Comparison of ENCODE assay signal across 2 cellular contexts in the genomic region with DNA sequence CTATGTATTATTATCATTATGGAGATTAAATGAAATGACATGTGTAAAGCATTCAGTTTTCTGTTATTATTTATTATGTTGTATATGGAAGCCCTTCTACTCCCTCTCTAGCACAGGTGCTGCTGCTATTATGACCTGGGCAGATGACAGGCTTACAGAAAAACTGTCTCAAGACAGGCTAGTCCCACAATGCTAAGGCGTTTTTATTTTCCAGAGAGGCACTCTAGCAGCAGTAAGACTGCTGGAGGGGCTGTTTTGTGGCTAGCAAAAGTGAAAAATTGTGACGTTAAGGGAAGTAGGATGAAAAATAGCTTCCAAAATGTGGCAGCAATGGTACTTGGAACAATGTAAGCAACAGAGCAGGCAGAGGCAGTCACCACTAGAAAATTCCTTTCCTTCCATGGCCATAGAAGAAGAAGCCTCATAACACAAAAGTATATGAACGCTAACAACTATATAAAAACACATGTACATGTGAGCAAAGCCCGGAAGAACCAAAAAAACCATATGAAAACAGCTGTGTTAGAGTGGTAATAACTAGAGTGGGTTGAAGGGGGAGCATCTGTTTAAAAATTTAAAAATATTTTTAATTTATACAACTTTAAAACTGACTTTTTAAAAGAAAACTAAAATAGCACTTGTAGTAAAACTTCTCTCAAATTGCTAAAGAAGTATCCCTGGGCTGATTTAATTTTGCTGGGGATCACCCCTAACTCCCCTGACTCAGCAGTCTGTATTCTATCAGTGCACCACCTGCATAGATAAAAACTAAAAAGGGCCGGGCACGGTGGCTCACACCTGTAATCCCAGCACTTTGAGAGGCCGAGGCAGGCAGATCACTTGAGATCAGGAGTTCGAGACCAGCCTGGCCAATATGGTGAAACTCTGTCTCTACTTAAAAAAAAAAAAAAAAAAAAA.
TF ChIP-seq lines count a peak whose summit lies in the region.

No MANE protein-coding gene starts in this region.

TF ChIP-seq in liver, 16 proteins besides CTCF, POLR2A, EP300 and RAD21:
- TF ChIP-seq HNF4G (IDR thresholded peaks at IDR 0.05) (no peak), ATF3 (IDR thresholded peaks at IDR 0.05) (no peak), SP1 (IDR thresholded peaks at IDR 0.05) (no peak), YY1 (IDR thresholded peaks at IDR 0.05) (no peak), TAF1 (conservative IDR thresholded peaks at IDR 0.05) (no peak), RXRA (IDR thresholded peaks at IDR 0.05) (no peak), FOXA2 (IDR thresholded peaks at IDR 0.05) (no peak), JUND (IDR thresholded peaks at IDR 0.05) (no peak), HNF4A (conservative IDR thresholded peaks at IDR 0.05) (no peak), NR2F2 (IDR thresholded peaks at IDR 0.05) (no peak), FOXA1 (IDR thresholded peaks at IDR 0.05) (no peak)
- TF ChIP-seq, protein P1, sequence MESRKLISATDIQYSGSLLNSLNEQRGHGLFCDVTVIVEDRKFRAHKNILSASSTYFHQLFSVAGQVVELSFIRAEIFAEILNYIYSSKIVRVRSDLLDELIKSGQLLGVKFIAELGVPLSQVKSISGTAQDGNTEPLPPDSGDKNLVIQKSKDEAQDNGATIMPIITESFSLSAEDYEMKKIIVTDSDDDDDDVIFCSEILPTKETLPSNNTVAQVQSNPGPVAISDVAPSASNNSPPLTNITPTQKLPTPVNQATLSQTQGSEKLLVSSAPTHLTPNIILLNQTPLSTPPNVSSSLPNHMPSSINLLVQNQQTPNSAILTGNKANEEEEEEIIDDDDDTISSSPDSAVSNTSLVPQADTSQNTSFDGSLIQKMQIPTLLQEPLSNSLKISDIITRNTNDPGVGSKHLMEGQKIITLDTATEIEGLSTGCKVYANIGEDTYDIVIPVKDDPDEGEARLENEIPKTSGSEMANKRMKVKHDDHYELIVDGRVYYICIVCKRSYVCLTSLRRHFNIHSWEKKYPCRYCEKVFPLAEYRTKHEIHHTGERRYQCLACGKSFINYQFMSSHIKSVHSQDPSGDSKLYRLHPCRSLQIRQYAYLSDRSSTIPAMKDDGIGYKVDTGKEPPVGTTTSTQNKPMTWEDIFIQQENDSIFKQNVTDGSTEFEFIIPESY (IDR thresholded peaks at IDR 0.05) = no peak

TF ChIP-seq in HepG2, 621 proteins besides CTCF, POLR2A, EP300 and RAD21:
- TF ChIP-seq SRSF1 (optimal IDR thresholded peaks at IDR 0.05; ENCODE audit: low read depth, low read length) (no peak), MXD4 (CRISPR knock-in tag; IDR thresholded peaks at IDR 0.05) (no peak), GABPB1 (CRISPR knock-in tag; IDR thresholded peaks at IDR 0.05) (no peak), ZNF382 (CRISPR knock-in tag; IDR thresholded peaks at IDR 0.05; ENCODE audit: borderline replicate concordance) (no peak), MXI1 (IDR thresholded peaks at IDR 0.05; ENCODE audit: borderline replicate concordance, low read depth, low read length) (no peak), ZNF747 (CRISPR knock-in tag; IDR thresholded peaks at IDR 0.05; ENCODE audit: borderline replicate concordance) (no peak), KDM4B (CRISPR knock-in tag; IDR thresholded peaks at IDR 0.05) (no peak), FOSL1 (CRISPR knock-in tag; IDR thresholded peaks at IDR 0.05; ENCODE audit: borderline replicate concordance) (no peak), ZNF230 (CRISPR knock-in tag; IDR thresholded peaks at IDR 0.05) (no peak), REL (CRISPR knock-in tag; conservative IDR thresholded peaks at IDR 0.05) (no peak), PCBP1 (IDR thresholded peaks at IDR 0.05; ENCODE audit: borderline replicate concordance, low read depth, low read length) (no peak), ZSCAN29 (CRISPR knock-in tag; conservative IDR thresholded peaks at IDR 0.05) (no peak), ATF7 (IDR thresholded peaks at IDR 0.05) (no peak), ATF7 (CRISPR knock-in tag; IDR thresholded peaks at IDR 0.05) (no peak)
- TF ChIP-seq, protein P2, sequence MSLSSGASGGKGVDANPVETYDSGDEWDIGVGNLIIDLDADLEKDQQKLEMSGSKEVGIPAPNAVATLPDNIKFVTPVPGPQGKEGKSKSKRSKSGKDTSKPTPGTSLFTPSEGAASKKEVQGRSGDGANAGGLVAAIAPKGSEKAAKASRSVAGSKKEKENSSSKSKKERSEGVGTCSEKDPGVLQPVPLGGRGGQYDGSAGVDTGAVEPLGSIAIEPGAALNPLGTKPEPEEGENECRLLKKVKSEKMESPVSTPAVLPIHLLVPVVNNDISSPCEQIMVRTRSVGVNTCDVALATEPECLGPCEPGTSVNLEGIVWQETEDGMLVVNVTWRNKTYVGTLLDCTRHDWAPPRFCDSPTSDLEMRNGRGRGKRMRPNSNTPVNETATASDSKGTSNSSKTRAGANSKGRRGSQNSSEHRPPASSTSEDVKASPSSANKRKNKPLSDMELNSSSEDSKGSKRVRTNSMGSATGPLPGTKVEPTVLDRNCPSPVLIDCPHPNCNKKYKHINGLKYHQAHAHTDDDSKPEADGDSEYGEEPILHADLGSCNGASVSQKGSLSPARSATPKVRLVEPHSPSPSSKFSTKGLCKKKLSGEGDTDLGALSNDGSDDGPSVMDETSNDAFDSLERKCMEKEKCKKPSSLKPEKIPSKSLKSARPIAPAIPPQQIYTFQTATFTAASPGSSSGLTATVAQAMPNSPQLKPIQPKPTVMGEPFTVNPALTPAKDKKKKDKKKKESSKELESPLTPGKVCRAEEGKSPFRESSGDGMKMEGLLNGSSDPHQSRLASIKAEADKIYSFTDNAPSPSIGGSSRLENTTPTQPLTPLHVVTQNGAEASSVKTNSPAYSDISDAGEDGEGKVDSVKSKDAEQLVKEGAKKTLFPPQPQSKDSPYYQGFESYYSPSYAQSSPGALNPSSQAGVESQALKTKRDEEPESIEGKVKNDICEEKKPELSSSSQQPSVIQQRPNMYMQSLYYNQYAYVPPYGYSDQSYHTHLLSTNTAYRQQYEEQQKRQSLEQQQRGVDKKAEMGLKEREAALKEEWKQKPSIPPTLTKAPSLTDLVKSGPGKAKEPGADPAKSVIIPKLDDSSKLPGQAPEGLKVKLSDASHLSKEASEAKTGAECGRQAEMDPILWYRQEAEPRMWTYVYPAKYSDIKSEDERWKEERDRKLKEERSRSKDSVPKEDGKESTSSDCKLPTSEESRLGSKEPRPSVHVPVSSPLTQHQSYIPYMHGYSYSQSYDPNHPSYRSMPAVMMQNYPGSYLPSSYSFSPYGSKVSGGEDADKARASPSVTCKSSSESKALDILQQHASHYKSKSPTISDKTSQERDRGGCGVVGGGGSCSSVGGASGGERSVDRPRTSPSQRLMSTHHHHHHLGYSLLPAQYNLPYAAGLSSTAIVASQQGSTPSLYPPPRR (CRISPR knock-in tag; IDR thresholded peaks at IDR 0.05; ENCODE audit: borderline replicate concordance) = no peak
